ENCODE assay signal across 8 cellular contexts in the genomic region with DNA sequence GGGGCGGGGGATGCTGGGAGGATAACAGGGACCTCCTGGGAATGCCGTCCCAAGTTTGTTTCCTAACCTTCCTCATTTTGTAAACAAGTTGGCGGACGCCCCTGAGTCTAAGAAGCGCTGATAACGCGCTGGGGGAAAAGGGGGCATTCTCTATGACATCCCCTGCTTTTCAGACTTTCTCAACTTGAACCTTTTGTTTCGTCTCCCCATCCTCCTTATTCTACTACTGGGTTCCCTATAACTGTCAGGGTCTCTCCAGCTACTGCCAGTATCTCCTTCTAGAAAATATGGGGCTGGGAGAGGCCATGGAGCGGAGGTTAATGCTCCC. TPM values are rescaled to one million over a fixed set of nuclear protein-coding genes. Genes with fewer than 3 reads are reported as not detected.
DNase-seq lines count a peak whose midpoint lies in the region; ATAC-seq and TF ChIP-seq lines count a peak whose summit lies in the region.

No MANE protein-coding gene starts in this region.

- peaks cover 32% of the 10 kb centered on the region for H3K4me1 Mint-ChIP-seq in nephron progenitor cell

- H3K27ac ChIP-seq in ectodermal cell (ENCODE audit: insufficient read depth, low read depth, low read length, poor library complexity, severe bottlenecking) = no peak overlapping the region

- 12 to 15% methylated on average over 9 of the region's 9 CpGs for whole genome bisulfite sequencing in ectodermal cell, 2 experiments

- H3K9me3 ChIP-seq in BE2C (no peaks in the 10 kb centered on the region), MG63 (no peaks in the 10 kb centered on the region), ectodermal cell (ENCODE audit: control insufficient read depth, low read length) (no peaks in the 10 kb centered on the region)

- H3K9me3 Mint-ChIP-seq in nephron progenitor cell = no peaks in the 10 kb centered on the region

- DNase-seq in BE2C = no peak
- no peak for DNase-seq in MG63
- no peak for DNase-seq in nephron progenitor cell
- DNase-seq in GM13976 (ENCODE audit: low spot score) = no peak
- no peak for DNase-seq in posterior vena cava (ENCODE audit: low spot score)

- H3K4me3 ChIP-seq in BE2C (ENCODE audit: low read depth, low read length) (peak overlapping the region; percentile 57), MG63 (peak overlapping the region; percentile 50), ectodermal cell (ENCODE audit: insufficient read depth, low read depth, low read length) (peak overlapping the region; percentile 66)

- intact Hi-C loops in posterior vena cava (cut with DNase I) = loop anchor here in 1 of 2 donors (5.0 kb wide), 1 partner anchor 67 kb away; a partner anchor contains a TSS

- peak overlapping the region; percentile 84 for H3K4me3 Mint-ChIP-seq in nephron progenitor cell

- TF ChIP-seq CTCF in BE2C (IDR thresholded peaks at IDR 0.05; ENCODE audit: low read depth, low read length) (no peak), nephron progenitor cell (IDR thresholded peaks at IDR 0.05) (no peak), GM13976 (IDR thresholded peaks at IDR 0.05; ENCODE audit: borderline replicate concordance, control extremely low read depth, extremely low read depth, insufficient read depth, missing control alignments) (no peak)

- no peak overlapping the region for H3K27ac Mint-ChIP-seq in nephron progenitor cell

- peaks cover 67% of the 10 kb centered on the region for H3K27me3 Mint-ChIP-seq in nephron progenitor cell (ENCODE audit: low read depth, poor library complexity)

- H3K27me3 ChIP-seq in BE2C (no peaks in the 10 kb centered on the region), MG63 (no peaks in the 10 kb centered on the region), ectodermal cell (ENCODE audit: control insufficient read depth, insufficient read depth, low read length, poor library complexity, severe bottlenecking) (peaks cover 43% of the 10 kb centered on the region)

- no peaks in the 10 kb centered on the region for H3K36me3 Mint-ChIP-seq in nephron progenitor cell (ENCODE audit: low read depth)

- H3K36me3 ChIP-seq in BE2C (no peaks in the 10 kb centered on the region), MG63 (no peaks in the 10 kb centered on the region), ectodermal cell (ENCODE audit: control insufficient read depth, insufficient read depth, low read length) (no peaks in the 10 kb centered on the region)

- ATAC-seq in HG03139 (IDR thresholded peaks at IDR 0.05; ENCODE audit: unreplicated experiment) = no peak
- ATAC-seq in GM21576 (IDR thresholded peaks at IDR 0.05; ENCODE audit: unreplicated experiment) = no peak

- H3K4me1 ChIP-seq in BE2C (no peaks in the 10 kb centered on the region), ectodermal cell (ENCODE audit: control insufficient read depth, insufficient read depth, low read length) (no peaks in the 10 kb centered on the region)

- in situ Hi-C loops in GM13976 (cut with MboI; ENCODE audit: low sequenced_read_pairs, unreplicated experiment) = no loop called here

RNA-seq across cellular contexts. Expression of a gene that starts 0.7 kb away (rescaled TPM):
- polyA plus RNA-seq in BE2C (2012; ENCODE audit: insufficient read depth, insufficient read length, low read depth) = 0.49 TPM
- total RNA-seq in MG63 (2014; rRNA removed; shearing (Covaris generic); ENCODE audit: low replicate concordance) = 0.05 and 0.40 TPM in 2 replicates
- 1.6 TPM for polyA plus RNA-seq in ectodermal cell (2013, experiment 1 of 4)
- polyA plus RNA-seq in ectodermal cell (2013, experiment 2 of 4) = 2.3 TPM
- 1.4 TPM for polyA plus RNA-seq in ectodermal cell (2013, experiment 3 of 4)
- polyA plus RNA-seq in ectodermal cell (2013, experiment 4 of 4) = 1.7 TPM
- total RNA-seq in posterior vena cava = 1 to 10 TPM; 2.2 to 4.0 TPM

RNA-seq across cellular contexts. Expression of a gene that starts 26.8 kb away (rescaled TPM):
- polyA plus RNA-seq in BE2C (2012; ENCODE audit: insufficient read depth, insufficient read length, low read depth) = 1.2 TPM
- not detected in 2 replicates for total RNA-seq in MG63 (2014; rRNA removed; shearing (Covaris generic); ENCODE audit: low replicate concordance)
- 0.13 TPM for polyA plus RNA-seq in ectodermal cell (2013, experiment 1 of 4)
- polyA plus RNA-seq in ectodermal cell (2013, experiment 2 of 4) = 0.46 TPM
- polyA plus RNA-seq in ectodermal cell (2013, experiment 3 of 4) = 0.05 TPM
- 0.08 TPM for polyA plus RNA-seq in ectodermal cell (2013, experiment 4 of 4)
- total RNA-seq in posterior vena cava = under 1 TPM in 1 of 2 donors, not detected in 1; 0.38 TPM
